1 cellular context compared by ENCODE assay signal in the genomic region with DNA sequence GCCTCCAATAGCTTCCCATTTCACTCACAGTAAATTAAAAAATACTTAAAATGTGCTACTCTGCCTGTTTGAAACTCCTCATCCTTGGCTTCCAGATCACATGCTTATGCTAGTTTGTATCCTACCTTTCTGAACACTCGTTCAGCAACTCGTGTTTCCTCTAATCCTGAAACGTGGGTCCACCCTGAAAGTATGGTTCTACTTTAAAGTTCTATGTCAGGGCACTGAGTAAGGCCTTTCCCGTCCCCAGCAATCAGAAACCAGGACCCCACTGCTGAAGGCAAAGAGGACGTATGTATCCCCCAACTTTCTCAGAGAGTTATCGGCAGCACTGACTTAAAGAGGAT.
TF ChIP-seq lines count a peak whose summit lies in the region.

No MANE protein-coding gene starts in this region.

TF ChIP-seq in endothelial cell of umbilical vein, 7 proteins besides CTCF, POLR2A, EP300 and RAD21 (continued from another document):
- no peak for TF ChIP-seq EZH2 (IDR thresholded peaks at IDR 0.05; ENCODE audit: borderline replicate concordance, low read depth, low read length, severe bottlenecking)
- no peak for TF ChIP-seq FOS (IDR thresholded peaks at IDR 0.05; ENCODE audit: borderline replicate concordance, insufficient read depth, low read length)
